Comparison of ENCODE assay signal across 8 cellular contexts in the genomic region with DNA sequence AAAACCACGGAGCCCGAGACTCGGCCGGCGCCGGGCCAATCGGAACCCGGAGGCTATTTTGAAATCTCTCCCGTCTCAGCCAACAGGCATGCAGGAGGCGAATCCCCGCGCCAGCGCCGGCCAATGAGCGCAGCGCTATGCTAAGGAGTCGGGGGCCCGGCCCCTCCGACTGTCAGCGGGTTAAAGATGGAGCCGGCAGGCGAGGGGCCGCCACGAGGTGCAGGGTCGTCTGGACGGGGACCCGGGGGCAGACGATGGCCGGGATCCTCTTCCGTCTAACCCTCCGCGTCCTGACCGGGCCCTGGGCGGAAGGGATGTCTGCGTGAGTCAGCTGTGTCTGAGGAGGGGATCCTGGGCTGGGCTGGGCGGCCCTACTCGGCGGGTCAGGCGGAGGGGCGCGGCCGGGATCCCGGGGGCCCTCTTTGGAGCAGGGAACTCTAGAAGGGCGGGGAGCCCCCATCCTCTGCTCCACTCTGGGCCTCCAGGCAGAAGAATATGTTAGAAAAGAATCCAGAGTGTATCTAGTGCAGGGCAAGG. TPM values are rescaled to one million over a fixed set of nuclear protein-coding genes. Genes with fewer than 3 reads are reported as not detected.
DNase-seq lines count a peak whose midpoint lies in the region; ATAC-seq and FAIRE-seq lines count a peak whose summit lies in the region.

No MANE protein-coding gene starts in this region.

- no peaks in the 10 kb centered on the region for H3K36me3 ChIP-seq in esophagus (ENCODE audit: control insufficient read depth in 2 of 2, insufficient read depth in 2 of 2, low read length in 1 of 2)
- H3K36me3 ChIP-seq in muscle layer of colon (ENCODE audit: insufficient read depth, low read length): no peaks in the 10 kb centered on the region

- H3K27me3 ChIP-seq in esophagus (ENCODE audit: control insufficient read depth in 1 of 2, insufficient read depth in 2 of 2, low read length in 2 of 2): no peaks in the 10 kb centered on the region
- peaks cover 5 to 18% of the 10 kb centered on the region in 2 donors for H3K27me3 ChIP-seq in muscle layer of colon (ENCODE audit: control insufficient read depth in 1 of 2, insufficient read depth in 2 of 2, low read length in 2 of 2)

- H3K4me1 ChIP-seq in esophagus (ENCODE audit: control insufficient read depth in 2 of 2, insufficient read depth in 2 of 2, low read length in 1 of 2) (peaks cover 3 to 10% of the 10 kb centered on the region in 2 donors), muscle layer of colon (ENCODE audit: insufficient read depth, low read length) (peaks cover 5% of the 10 kb centered on the region)

- H3K27ac ChIP-seq in esophagus (ENCODE audit: low read depth in 2 of 2, low read length in 1 of 2) (peak overlapping the region in 1 of 2 donors; percentile 31), muscle layer of colon (ENCODE audit: low read depth, low read length) (peak overlapping the region; percentile 7)

- 0 to 4% methylated on average over 42 to 44 of the region's 44 CpGs for WGBS in esophagus, 2 donors

- peak overlapping the region; percentile 27 for H3K9ac ChIP-seq in muscle layer of colon (ENCODE audit: low read length)

- no peak for FAIRE-seq in HTR-8/SVneo (lab: Jason Lieb, UNC)

- peak overlapping the region; percentile 51 to 62 for H3K4me3 ChIP-seq in esophagus (ENCODE audit: low read depth in 1 of 2, low read length in 2 of 2)
- H3K4me3 ChIP-seq in muscle layer of colon (ENCODE audit: low read depth in 1 of 2, low read length in 2 of 2): peak overlapping the region; percentile 38 to 82

- peak; percentile 81 for ATAC-seq in GM21360 (IDR thresholded peaks at IDR 0.05; ENCODE audit: unreplicated experiment)

- H3K9me3 ChIP-seq in esophagus (ENCODE audit: control insufficient read depth in 2 of 2, insufficient read depth in 1 of 2, low read depth in 1 of 2, low read length in 1 of 2): no peaks in the 10 kb centered on the region
- H3K9me3 ChIP-seq in muscle layer of colon (ENCODE audit: low read length): no peaks in the 10 kb centered on the region

- peak; percentile 94 for DNase-seq in D341Med (ENCODE audit: low spot score)
- peak; percentile 81 for DNase-seq in HTR-8/SVneo (ENCODE audit: insufficient read length, low spot score)
- peak; percentile 97 for DNase-seq in OCI-M1 (lab: John Stamatoyannopoulos, UW)
- DNase-seq in activated T-cell treated with anti-CD3 and anti-CD28 coated beads for 24 hours (ENCODE audit: low read depth): peak; percentile 78
- peak; percentile 60 to 65 for DNase-seq in stimulated activated CD8-positive, alpha-beta memory T cell treated with anti-CD3 and anti-CD28 coated beads, Interleukin-4, amount 100 ng/mL, for 4 hours (ENCODE audit: low read depth in 2 of 2, low spot score in 1 of 2)

RNA-seq across cellular contexts. Expression of a gene that starts 10.0 kb away (rescaled TPM):
- polyA plus RNA-seq in esophagus: 10 to 100 TPM; 18.7 to 52.7 TPM

RNA-seq across cellular contexts. Expression of a gene that starts 13.7 kb away (rescaled TPM):
- polyA plus RNA-seq in esophagus: 10 to 100 TPM; 29.7 to 41.8 TPM

RNA-seq across cellular contexts. Expression of a gene that starts 19.5 kb away (rescaled TPM):
- polyA plus RNA-seq in esophagus: under 1 TPM; 0.25 to 0.61 TPM

RNA-seq across cellular contexts. Expression of a gene that starts 22.3 kb away (rescaled TPM):
- polyA plus RNA-seq in esophagus: 10 to 100 TPM; 28.5 to 31.4 TPM
